Comparison of ENCODE assay signal across 7 cellular contexts in genomic region chr15:100849021-100849831, GRCh38. TPM values are rescaled to one million over a fixed set of nuclear protein-coding genes. Genes with fewer than 3 reads are reported as not detected.
DNase-seq lines count a peak whose midpoint lies in the region; ATAC-seq and TF ChIP-seq lines count a peak whose summit lies in the region.

No MANE protein-coding gene starts in this region.

- H3K36me3 Mint-ChIP-seq in nephron (ENCODE audit: low read depth), result no peaks in the 10 kb centered on the region

- no peaks in the 10 kb centered on the region for H3K9me3 Mint-ChIP-seq in nephron

- peak; percentile 73 for ATAC-seq in GM18907 (IDR thresholded peaks at IDR 0.05; ENCODE audit: unreplicated experiment)

- no peaks in the 10 kb centered on the region for H3K79me2 ChIP-seq in mesendoderm (ENCODE audit: control insufficient read depth, insufficient read depth, low read length)

- no peak overlapping the region for H3K56ac ChIP-seq in mesendoderm (ENCODE audit: low read length)

- H3K23ac ChIP-seq in mesendoderm (ENCODE audit: low read length), result no peak overlapping the region

- no peak overlapping the region for H3K9ac ChIP-seq in mesendoderm (ENCODE audit: low read length)

- no peak overlapping the region for H2BK5ac ChIP-seq in mesendoderm (ENCODE audit: low read length)

- no peak overlapping the region for H2BK120ac ChIP-seq in mesendoderm (ENCODE audit: low read depth, low read length)

- no peak for TF ChIP-seq CTCF in nephron (IDR thresholded peaks at IDR 0.05; ENCODE audit: unreplicated experiment in 3 of 3)

- H3K79me1 ChIP-seq in mesendoderm (ENCODE audit: low read length), result no peaks in the 10 kb centered on the region

- H3K27ac Mint-ChIP-seq in nephron, result no peak overlapping the region

- H3K18ac ChIP-seq in mesendoderm (ENCODE audit: low read length), result no peak overlapping the region

- H3K36me3 ChIP-seq in mesendoderm (ENCODE audit: control insufficient read depth, insufficient read depth, low read length), result no peaks in the 10 kb centered on the region

- H4K8ac ChIP-seq in mesendoderm (ENCODE audit: low read depth, low read length), result no peak overlapping the region

- H3K27ac ChIP-seq in epithelial cell of prostate (peak overlapping the region; percentile 34), substantia nigra (ENCODE audit: low read depth, low read length, poor library complexity, severe bottlenecking) (peak overlapping the region; percentile 61), mesendoderm (ENCODE audit: low read depth, low read length) (no peak overlapping the region)

- no peak overlapping the region for H3K4me2 ChIP-seq in mesendoderm (ENCODE audit: low read length)

- peak overlapping the region; percentile 66 to 74 (median 71) for H3K4me3 Mint-ChIP-seq in nephron

- no peak overlapping the region for H2BK15ac ChIP-seq in mesendoderm (replicated peaks; ENCODE audit: low read depth)

- H2AK5ac ChIP-seq in mesendoderm (ENCODE audit: low read length), result no peak overlapping the region

- no peaks in the 10 kb centered on the region for H3K4me1 ChIP-seq in mesendoderm (ENCODE audit: control insufficient read depth, low read depth, low read length)

- no peak overlapping the region for H3K4me3 ChIP-seq in mesendoderm (ENCODE audit: low read length)

- no peak overlapping the region for H4K5ac ChIP-seq in mesendoderm (ENCODE audit: low read length)

- H3K27me3 Mint-ChIP-seq in nephron (ENCODE audit: low read depth), result peaks cover 14% of the 10 kb centered on the region

- H3K27me3 ChIP-seq in mesendoderm (ENCODE audit: insufficient read depth, low read length, poor library complexity), result no peaks in the 10 kb centered on the region

- DNase-seq in MV-4-11 (lab: John Stamatoyannopoulos, UW) (peak; percentile 52), epithelial cell of prostate (ENCODE audit: low read depth, low spot score) (no peak), substantia nigra (lab: John Stamatoyannopoulos, UW) (peak in 42 of 49 donors; percentile 5 to 75 (median 38)), mesendoderm (no peak)
- DNase-seq in activated CD8-positive, alpha-beta memory T cell treated with anti-CD3 and anti-CD28 coated beads for 4 hours (ENCODE audit: low read depth in 2 of 2), result peak; percentile 16 to 31

- WGBS in mesendoderm (ENCODE audit: extremely low coverage, insufficient coverage, low lambda C conversion rate), result no CpG with 5 or more reads among the region's 44 CpGs

- no peak overlapping the region for H3K4ac ChIP-seq in mesendoderm (ENCODE audit: low read depth, low read length)

- no peaks in the 10 kb centered on the region for H3K4me1 Mint-ChIP-seq in nephron

RNA-seq across cellular contexts. Expression of gene ALDH1A3, which starts 30.4 kb away (rescaled TPM):
- polyA plus RNA-seq in mesendoderm (2013, experiment 1 of 2), result 3.6 TPM
- 3.3 TPM for polyA plus RNA-seq in mesendoderm (2013, experiment 2 of 2)

Comparison
In these comparisons a context has a peak if more than half of its experiments do, and no peak if none do; other contexts are left out.
1. DNase-seq: peak in MV-4-11 (single experiment), activated CD8-positive, alpha-beta memory T cell treated with anti-CD3 and anti-CD28 coated beads for 4 hours (2 of 2) and substantia nigra (42 of 49); none in epithelial cell of prostate (single experiment) and mesendoderm (single experiment).